16 cellular contexts compared by ENCODE assay signal in the genomic region with DNA sequence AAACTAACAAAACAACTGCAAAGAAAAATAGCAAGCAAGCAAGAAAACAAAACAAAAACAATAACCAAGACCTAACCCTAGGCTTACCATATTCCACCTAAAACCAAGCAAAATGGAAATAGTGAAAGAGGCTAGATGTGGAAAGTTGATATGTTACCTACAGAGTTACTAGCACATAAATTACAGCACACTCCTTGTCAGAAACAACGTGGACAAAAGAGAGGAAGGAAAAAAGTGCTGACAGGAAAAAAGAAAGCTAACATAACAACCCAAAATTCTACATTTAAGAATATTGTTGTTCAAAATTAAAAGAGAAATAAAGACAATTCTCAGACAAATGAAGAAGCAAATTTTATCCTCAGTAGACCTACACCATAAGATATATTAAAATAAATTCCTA.
A peak's percentile ranks its signal among the peaks of the same experiment; 100 is the strongest.
DNase-seq lines count a peak whose midpoint lies in the region; ATAC-seq and TF ChIP-seq lines count a peak whose summit lies in the region.
"Had no signal": no experiment of that assay in that cellular context is flagged by ENCODE, and none has a peak within 500 bp of the region (broad histone marks: within the 10 kb centered on the region; RNA-seq: fewer than 3 reads in every experiment).

No MANE protein-coding gene starts in this region.

- intact Hi-C loops in uterus (cut with DNase I; ENCODE audit: low total_unique reads): no loop called here

- no peaks in the 10 kb centered on the region for H3K9me3 ChIP-seq in neural progenitor cell (ENCODE audit: low read depth)
- no peaks in the 10 kb centered on the region for H3K9me3 ChIP-seq in uterus

- no peak for TF ChIP-seq CTCF in glutamatergic neuron (IDR thresholded peaks at IDR 0.05; ENCODE audit: partially characterized antibody, unreplicated experiment)
- TF ChIP-seq CTCF in neural progenitor cell (IDR thresholded peaks at IDR 0.05): no peak
- TF ChIP-seq CTCF in uterus (IDR thresholded peaks at IDR 0.05): no peak

- no peak overlapping the region for H3K4me3 ChIP-seq in neural progenitor cell
- no peak overlapping the region for H3K4me3 ChIP-seq in uterus
- H3K4me3 ChIP-seq: GM23248 had no signal

- peaks cover 4% of the 10 kb centered on the region for H3K9me3 Mint-ChIP-seq in glutamatergic neuron (ENCODE audit: unreplicated experiment)
- no peaks in the 10 kb centered on the region for H3K9me3 Mint-ChIP-seq in neural progenitor cell

- H3F3A ChIP-seq in neural progenitor cell (ENCODE audit: low read depth): no peaks in the 10 kb centered on the region

- ATAC-seq in HG02759 (IDR thresholded peaks at IDR 0.05; ENCODE audit: unreplicated experiment): no peak

- no peaks in the 10 kb centered on the region for H3K4me1 ChIP-seq in neural progenitor cell
- no peaks in the 10 kb centered on the region for H3K4me1 ChIP-seq in uterus

- H3K36me3 ChIP-seq in neural progenitor cell: no peaks in the 10 kb centered on the region
- H3K36me3 ChIP-seq in uterus: no peaks in the 10 kb centered on the region

- peak overlapping the region; percentile 27 for H2AFZ ChIP-seq in neural progenitor cell (replicated peaks)
- H2AFZ ChIP-seq: GM23248 had no signal

- no peaks in the 10 kb centered on the region for H4K20me1 ChIP-seq in neural progenitor cell (ENCODE audit: low read depth)

- H3K79me2 ChIP-seq in neural progenitor cell (ENCODE audit: low read depth): no peaks in the 10 kb centered on the region

- H3K27ac Mint-ChIP-seq in glutamatergic neuron (ENCODE audit: unreplicated experiment): peak overlapping the region; percentile 20
- H3K27ac Mint-ChIP-seq in neural progenitor cell: no peak overlapping the region
- H3K27ac Mint-ChIP-seq: CD4-positive, alpha-beta memory T cell had no signal

- peak; percentile 43 for DNase-seq in OCI-M1 (lab: John Stamatoyannopoulos, UW)
- no peak for DNase-seq in glutamatergic neuron
- DNase-seq in neural progenitor cell (ENCODE audit: low spot score): no peak
- DNase-seq in uterus: no peak
- no peak for DNase-seq in KG1 (lab: John Stamatoyannopoulos, UW)
- no peak for DNase-seq in DMS 273 (lab: John Stamatoyannopoulos, UW; ENCODE audit: unreplicated experiment)
- DNase-seq: C1 segment of cervical spinal cord; Calu3; CD4-positive, alpha-beta memory T cell; COR-L47; DMS153; DND-41; GM23248; H7; HCEC 1CT had no signal

- H3K27me3 ChIP-seq in neural progenitor cell (no peaks in the 10 kb centered on the region), uterus (no peaks in the 10 kb centered on the region)

- H3K4me1 Mint-ChIP-seq in glutamatergic neuron (ENCODE audit: low read depth, unreplicated experiment) (peaks cover 37% of the 10 kb centered on the region), neural progenitor cell (no peaks in the 10 kb centered on the region)
- H3K4me1 Mint-ChIP-seq: CD4-positive, alpha-beta memory T cell had no signal

- no peak overlapping the region for H3K9ac ChIP-seq in neural progenitor cell
- H3K9ac ChIP-seq: GM23248 had no signal

- H3K4me2 ChIP-seq in neural progenitor cell: no peak overlapping the region

- H3K4me3 Mint-ChIP-seq in glutamatergic neuron (ENCODE audit: unreplicated experiment) (no peak overlapping the region), neural progenitor cell (no peak overlapping the region)
- H3K4me3 Mint-ChIP-seq: CD4-positive, alpha-beta memory T cell had no signal

- no peaks in the 10 kb centered on the region for H3K27me3 Mint-ChIP-seq in glutamatergic neuron (ENCODE audit: unreplicated experiment)
- no peaks in the 10 kb centered on the region for H3K27me3 Mint-ChIP-seq in neural progenitor cell (ENCODE audit: insufficient read depth, low read depth)
- H3K27me3 Mint-ChIP-seq: CD4-positive, alpha-beta memory T cell had no signal

- no peak for TF ChIP-seq POLR2A in uterus (IDR thresholded peaks at IDR 0.05)

- H3K27ac ChIP-seq in neural progenitor cell (no peak overlapping the region), uterus (no peak overlapping the region)
- H3K27ac ChIP-seq: GM23248 had no signal

- no peaks in the 10 kb centered on the region for H3K36me3 Mint-ChIP-seq in glutamatergic neuron (ENCODE audit: unreplicated experiment)
- H3K36me3 Mint-ChIP-seq in neural progenitor cell: no peaks in the 10 kb centered on the region
- H3K36me3 Mint-ChIP-seq: CD4-positive, alpha-beta memory T cell had no signal
